ENCODE assay signal across 17 cellular contexts in genomic region chr7:142629588-142630260, GRCh38.
A peak's percentile ranks its signal among the peaks of the same experiment; 100 is the strongest.
DNase-seq lines count a peak whose midpoint lies in the region; FAIRE-seq and TF ChIP-seq lines count a peak whose summit lies in the region.
"Had no signal": no experiment of that assay in that cellular context is flagged by ENCODE, and none has a peak within 500 bp of the region (broad histone marks: within the 10 kb centered on the region; RNA-seq: fewer than 3 reads in every experiment).

No MANE protein-coding gene starts in this region.

- no peaks in the 10 kb centered on the region for H3K79me2 ChIP-seq in GM23248 (ENCODE audit: insufficient read depth)

- H3F3A ChIP-seq in GM23248 (ENCODE audit: insufficient read depth) = no peaks in the 10 kb centered on the region

- H3K4me1 ChIP-seq in GM23248 (ENCODE audit: insufficient read depth) = no peaks in the 10 kb centered on the region

- no peaks in the 10 kb centered on the region for H3K36me3 ChIP-seq in GM23248 (ENCODE audit: low read depth)
- H3K36me3 ChIP-seq: tibial nerve had no signal

- WGBS in GM23248 (ENCODE audit: low coverage in 1 of 2, low lambda C conversion rate in 2 of 2, missing lambda C conversion rate in 2 of 2), 2 experiments = 53 to 54% methylated on average over 15 of the region's 15 CpGs

- H3K9me2 ChIP-seq in GM23248 (ENCODE audit: insufficient read depth) = no peaks in the 10 kb centered on the region

- no peak overlapping the region for H3K4me2 ChIP-seq in GM23248 (ENCODE audit: unreplicated experiment)

- no peak for FAIRE-seq in GM12891 (lab: Jason Lieb, UNC)
- FAIRE-seq: kidney had no signal

- H4K20me1 ChIP-seq in GM23248 (ENCODE audit: insufficient read depth) = no peaks in the 10 kb centered on the region

- peak overlapping the region; percentile 45; the same call in 1 of the 2 replicates for H2AFZ ChIP-seq in GM23248

- H3K4me3 ChIP-seq in GM23248 (no peak overlapping the region), fibroblast of pulmonary artery (replicated peaks; ENCODE audit: low read depth, low read length) (no peak overlapping the region)
- H3K4me3 ChIP-seq: tibial nerve had no signal

- in situ Hi-C loops in GM23248 (cut with MboI) = no loop called here

- H3K27me3 ChIP-seq in GM23248 (replicated peaks; ENCODE audit: insufficient read depth) = peaks cover 10% of the 10 kb centered on the region; the same call in 1 of the 2 replicates
- H3K27me3 ChIP-seq: tibial nerve had no signal

- no peak for TF ChIP-seq CTCF in fibroblast of pulmonary artery (IDR thresholded peaks at IDR 0.05; ENCODE audit: low read length, missing control alignments)

- no peak for TF ChIP-seq POLR2A in GM12891 (IDR thresholded peaks at IDR 0.05; ENCODE audit: low read depth, low read length)

- no peak overlapping the region for H3K27ac ChIP-seq in GM23248
- H3K27ac ChIP-seq: tibial nerve had no signal

- H3K9ac ChIP-seq in GM23248 = no peak overlapping the region

- H3K9me3 ChIP-seq in GM23248 (ENCODE audit: low read depth) = no peaks in the 10 kb centered on the region

- DNase-seq in GM23248 (peak; percentile 66), amniotic epithelial cell (ENCODE audit: low read depth) (peak; percentile 31), fibroblast of pulmonary artery (ENCODE audit: low read depth) (peak; percentile 44), renal cortical epithelial cell (ENCODE audit: low read depth) (peak; percentile 4), putamen (ENCODE audit: low spot score) (no peak), GM12891 (ENCODE audit: insufficient read length, low spot score) (no peak), NCI-H1417 treated with DMSO at 0.1 percent for 48 hours (lab: John Stamatoyannopoulos, UW) (no peak), NCI-H2081 treated with DMSO at 0.1 percent for 48 hours (lab: John Stamatoyannopoulos, UW) (no peak)
- DNase-seq: activated CD8-positive, alpha-beta T cell treated with anti-CD3 and anti-CD28 coated beads for 36 hours; activated effector memory CD4-positive, alpha-beta T cell treated with anti-CD3 and anti-CD28 coated beads, Interleukin-2, amount 50 U/mL, for 16 hours; CD4-positive, alpha-beta T cell; effector memory CD8-positive, alpha-beta T cell; glutamatergic neuron; kidney; naive thymus-derived CD4-positive, alpha-beta T cell; stimulated activated CD4-positive, alpha-beta T cell treated with anti-CD3 and anti-CD28 coated beads, Interleukin-2, amount 100 ng/mL, for 48 hours had no signal

TF ChIP-seq in GM12891, 5 proteins besides CTCF, POLR2A, EP300 and RAD21:
- TF ChIP-seq POLR2AphosphoS5 (IDR thresholded peaks at IDR 0.05; ENCODE audit: low read depth, low read length) = no peak
- TF ChIP-seq SPI1 (IDR thresholded peaks at IDR 0.05; ENCODE audit: low read depth, low read length) = no peak
- TF ChIP-seq TAF1 (IDR thresholded peaks at IDR 0.05; ENCODE audit: low read depth, low read length) = no peak
- TF ChIP-seq PAX5 (IDR thresholded peaks at IDR 0.05; ENCODE audit: insufficient read depth, low read length, severe bottlenecking) = no peak
- no peak for TF ChIP-seq POU2F2 (IDR thresholded peaks at IDR 0.05; ENCODE audit: low read depth, low read length)
TF ChIP-seq in GM12891: peak in this region for 0.

Comparison
In these comparisons a context has a peak if more than half of its experiments do, and no peak if none do; other contexts are left out.
1. DNase-seq: peak in GM23248 (single experiment), amniotic epithelial cell (single experiment), fibroblast of pulmonary artery (single experiment) and renal cortical epithelial cell (single experiment); none in putamen (single experiment), GM12891 (single experiment), NCI-H1417 treated with DMSO at 0.1 percent for 48 hours (single experiment) and NCI-H2081 treated with DMSO at 0.1 percent for 48 hours (single experiment).